In genomic region chr2:231922945-231923344, GRCh38 we compare ENCODE assay signal across 18 cellular contexts. TPM values are rescaled to one million over a fixed set of nuclear protein-coding genes. Genes with fewer than 3 reads are reported as not detected.
A peak's percentile ranks its signal among the peaks of the same experiment; 100 is the strongest.
DNase-seq lines count a peak whose midpoint lies in the region; ATAC-seq and TF ChIP-seq lines count a peak whose summit lies in the region.
"Had no signal": no experiment of that assay in that cellular context is flagged by ENCODE, and none has a peak within 500 bp of the region (broad histone marks: within the 10 kb centered on the region; RNA-seq: fewer than 3 reads in every experiment).

No MANE protein-coding gene starts in this region.

- peaks cover 54% of the 10 kb centered on the region for H3K27me3 ChIP-seq in osteoblast (ENCODE audit: insufficient read depth, low read length)

- no peaks in the 10 kb centered on the region for H3K36me3 ChIP-seq in osteoblast (ENCODE audit: insufficient read depth, low read length)

- no peak overlapping the region for H3K4me2 ChIP-seq in osteoblast (ENCODE audit: insufficient read depth, low read length)

- peaks cover 8% of the 10 kb centered on the region for H3K4me1 ChIP-seq in osteoblast (ENCODE audit: insufficient read depth, low read length)

- no peak overlapping the region for H3K27ac ChIP-seq in osteoblast (ENCODE audit: low read depth, low read length)
- H3K27ac ChIP-seq: GM23248 had no signal

- DNase-seq in activated CD4-positive, CD25-positive, alpha-beta regulatory T cell treated with anti-CD3 and anti-CD28 coated beads, Interleukin-2, amount 50 U/mL, for 72 hours: peak; percentile 21
- DNase-seq in GM20000 (ENCODE audit: low spot score) (peak; percentile 10), NCI-H69 (lab: John Stamatoyannopoulos, UW) (peak; percentile 69), osteoblast (ENCODE audit: insufficient read length, low spot score, missing footprints) (peak; percentile 77), NCI-H187 treated with DMSO at 0.1 percent for 48 hours (lab: John Stamatoyannopoulos, UW) (no peak)
- DNase-seq: AML-193; Calu3; CD4-positive, CD25-positive, alpha-beta regulatory T cell; DMS79 treated with DMSO at 0.1 percent for 48 hours; GDM1; GM23248; NCI-H1436; NCI-H526 had no signal

- H3K9me3 ChIP-seq in osteoblast (ENCODE audit: low read depth, low read length): no peaks in the 10 kb centered on the region

- H3K4me3 ChIP-seq in osteoblast (ENCODE audit: insufficient read depth, low read length): no peak overlapping the region
- H3K4me3 ChIP-seq: GM23248 had no signal

- H4K20me1 ChIP-seq in osteoblast (ENCODE audit: insufficient read depth, low read length): no peaks in the 10 kb centered on the region

- ATAC-seq in activated CD4-positive, CD25-positive, alpha-beta regulatory T cell treated with anti-CD3 and anti-CD28 coated beads, Interleukin-2, amount 50 U/mL, for 24 hours: no peak
- ATAC-seq in HG03159 (IDR thresholded peaks at IDR 0.05; ENCODE audit: unreplicated experiment) (no peak), GM21723 (IDR thresholded peaks at IDR 0.05; ENCODE audit: unreplicated experiment) (no peak)

- no peak overlapping the region for H2AFZ ChIP-seq in osteoblast (ENCODE audit: low read length)
- H2AFZ ChIP-seq: GM23248 had no signal

- TF ChIP-seq CTCF in GM20000 (IDR thresholded peaks at IDR 0.05; ENCODE audit: extremely low read depth, missing control alignments): no peak
- TF ChIP-seq CTCF in osteoblast (IDR thresholded peaks at IDR 0.05; ENCODE audit: extremely low read depth, low read depth, low read length): no peak

- no peaks in the 10 kb centered on the region for H3K79me2 ChIP-seq in osteoblast (ENCODE audit: insufficient read depth, low read length)

RNA-seq across cellular contexts. Expression of gene NPPC, which starts 3.3 kb away (rescaled TPM):
- total RNA-seq in osteoblast: not detected in 2 replicates
- total RNA-seq: Calu3; CD4-positive, CD25-positive, alpha-beta regulatory T cell; GM23248; HT-29; LHCN-M2 had no signal

RNA-seq across cellular contexts. Expression of gene DIS3L2, which starts 38.6 kb away (rescaled TPM):
- 21.2 and 28.2 TPM in 2 replicates for total RNA-seq in osteoblast
